In genomic region chr2:119126650-119127049, GRCh38 we compare ENCODE assay signal across 9 cellular contexts. TPM values are rescaled to one million over a fixed set of nuclear protein-coding genes. Genes with fewer than 3 reads are reported as not detected.
DNase-seq lines count a peak whose midpoint lies in the region; ATAC-seq, FAIRE-seq and TF ChIP-seq lines count a peak whose summit lies in the region.
"Had no signal": no experiment of that assay in that cellular context is flagged by ENCODE, and none has a peak within 500 bp of the region (broad histone marks: within the 10 kb centered on the region; RNA-seq: fewer than 3 reads in every experiment).

No MANE protein-coding gene starts in this region.

- DNase-seq in ELR (ENCODE audit: low read depth) (peak; percentile 39), KBM-7 (peak; percentile 16), keratinocyte (ENCODE audit: low read depth, low spot score) (no peak), SW480 (ENCODE audit: low spot score) (no peak), hippocampal formation (lab: John Stamatoyannopoulos, UW) (no peak), GOT3 (lab: John Stamatoyannopoulos, UW) (no peak)
- peak; percentile 42 for DNase-seq in activated CD8-positive, alpha-beta memory T cell treated with anti-CD3 and anti-CD28 coated beads, Interleukin-2, amount 10 ng/mL, durations not matched to agents 7 days and 5 days

- FAIRE-seq in keratinocyte (lab: Jason Lieb, UNC): no peak

- no peak overlapping the region for H2AFZ ChIP-seq in keratinocyte (ENCODE audit: control insufficient read depth, low read length)

- H4K20me1 ChIP-seq in keratinocyte (ENCODE audit: control insufficient read depth, extremely low read depth, insufficient read depth, low read length): no peaks in the 10 kb centered on the region

- CTCF ChIA-PET in activated CD8-positive, alpha-beta memory T cell treated with anti-CD3 and anti-CD28 coated beads, Interleukin-2, amount 10 ng/mL, durations not matched to agents 7 days and 5 days (lab: Charles Lee): interaction anchor here (2.2 kb wide), 1 partner anchor 245 kb away, joined by 10 read pairs; no protein-coding TSS in a partner anchor

- ATAC-seq in activated CD8-positive, alpha-beta memory T cell treated with anti-CD3 and anti-CD28 coated beads, Interleukin-2, amount 10 ng/mL, durations not matched to agents 7 days and 5 days: no peak
- ATAC-seq in HG02678 (IDR thresholded peaks at IDR 0.05; ENCODE audit: unreplicated experiment): no peak

- no peaks in the 10 kb centered on the region for H3K4me1 ChIP-seq in keratinocyte (ENCODE audit: control insufficient read depth, extremely low read depth, insufficient read depth, low read length)

- no peak overlapping the region for H3K4me3 Mint-ChIP-seq in activated CD8-positive, alpha-beta memory T cell treated with anti-CD3 and anti-CD28 coated beads, Interleukin-2, amount 10 ng/mL, durations not matched to agents 7 days and 5 days

- dilution Hi-C loops in keratinocyte (cut with MboI; ENCODE audit: extremely low pct_ligation_motif_present, low sequenced_read_pairs): no loop called here

- peaks cover 14% of the 10 kb centered on the region for H3K27me3 ChIP-seq in keratinocyte (ENCODE audit: control insufficient read depth, extremely low read depth, insufficient read depth, low read length)

- H3K4me3 ChIP-seq in keratinocyte (ENCODE audit: control insufficient read depth in 2 of 3, extremely low read depth in 1 of 3, insufficient read depth in 2 of 3, low read depth in 1 of 3, low read length in 3 of 3): no peak overlapping the region

- H3K9me3 Mint-ChIP-seq in activated CD8-positive, alpha-beta memory T cell treated with anti-CD3 and anti-CD28 coated beads, Interleukin-2, amount 10 ng/mL, durations not matched to agents 7 days and 5 days (ENCODE audit: low read depth): no peaks in the 10 kb centered on the region

- peak; percentile 58 to 78 (median 77) for TF ChIP-seq CTCF in keratinocyte (optimal IDR thresholded peaks at IDR 0.05 in 1 of 3, IDR thresholded peaks at IDR 0.05 in 1 of 3, conservative IDR thresholded peaks at IDR 0.05 in 1 of 3; ENCODE audit: extremely low read depth in 1 of 3, insufficient read depth in 2 of 3, low read length in 3 of 3)

- no peaks in the 10 kb centered on the region for H3K27me3 Mint-ChIP-seq in activated CD8-positive, alpha-beta memory T cell treated with anti-CD3 and anti-CD28 coated beads, Interleukin-2, amount 10 ng/mL, durations not matched to agents 7 days and 5 days

- no peaks in the 10 kb centered on the region for H3K79me2 ChIP-seq in keratinocyte (ENCODE audit: control insufficient read depth, insufficient read depth, low read length)

- no peaks in the 10 kb centered on the region for H3K9me1 ChIP-seq in keratinocyte (ENCODE audit: control insufficient read depth, extremely low read depth, insufficient read depth, low read length)

- H3K27ac ChIP-seq in keratinocyte (ENCODE audit: control insufficient read depth, insufficient read depth, low read length): no peak overlapping the region

- H3K9me3 ChIP-seq in keratinocyte (ENCODE audit: control insufficient read depth, low read depth, low read length): no peaks in the 10 kb centered on the region

- no peaks in the 10 kb centered on the region for H3K36me3 ChIP-seq in keratinocyte (ENCODE audit: control insufficient read depth in 2 of 2, extremely low read depth in 1 of 2, insufficient read depth in 2 of 2, low read length in 2 of 2)

- no peaks in the 10 kb centered on the region for H3K4me1 Mint-ChIP-seq in activated CD8-positive, alpha-beta memory T cell treated with anti-CD3 and anti-CD28 coated beads, Interleukin-2, amount 10 ng/mL, durations not matched to agents 7 days and 5 days

- in situ Hi-C loops in KBM-7 (cut with MboI; ENCODE audit: low pct_unique_long_range_greater_than_20kb, low sequenced_read_pairs): no loop called here

- H3K27ac Mint-ChIP-seq in activated CD8-positive, alpha-beta memory T cell treated with anti-CD3 and anti-CD28 coated beads, Interleukin-2, amount 10 ng/mL, durations not matched to agents 7 days and 5 days: no peak overlapping the region

- H3K4me2 ChIP-seq in keratinocyte (ENCODE audit: control insufficient read depth, extremely low read depth, insufficient read depth, low read depth, low read length): no peak overlapping the region

- no peak overlapping the region for H3K9ac ChIP-seq in keratinocyte (ENCODE audit: control insufficient read depth, extremely low read depth, insufficient read depth, low read length)

- H3K36me3 Mint-ChIP-seq in activated CD8-positive, alpha-beta memory T cell treated with anti-CD3 and anti-CD28 coated beads, Interleukin-2, amount 10 ng/mL, durations not matched to agents 7 days and 5 days: no peaks in the 10 kb centered on the region

RNA-seq across cellular contexts. Expression of gene C1QL2, which starts 31.9 kb away (rescaled TPM):
- total RNA-seq in activated CD8-positive, alpha-beta memory T cell treated with anti-CD3 and anti-CD28 coated beads, Interleukin-2, amount 10 ng/mL, durations not matched to agents 7 days and 5 days: not detected
- polyA plus RNA-seq in keratinocyte: not detected in 3 replicates
- not detected for polyA plus RNA-seq in keratinocyte (2011; ENCODE audit: low read depth)
- polyA plus RNA-seq in keratinocyte (2011; cell fraction: cytosol; rRNA removed): not detected in 2 replicates
- polyA plus RNA-seq in keratinocyte (2011; cell fraction: nucleus; rRNA removed): not detected in 2 replicates
- not detected in 2 replicates for polyA plus RNA-seq in keratinocyte (2012; ENCODE audit: low replicate concordance)
- polyA minus RNA-seq in keratinocyte: not detected in 3 replicates
- not detected for polyA minus RNA-seq in keratinocyte (2011; cell fraction: cytosol; rRNA and poly(A)+ RNA removed)
- polyA minus RNA-seq in keratinocyte (2011; cell fraction: nucleus; rRNA and poly(A)+ RNA removed): not detected in 2 replicates
- total RNA-seq: mononuclear cell had no signal

Comparison
In these comparisons a context has a peak if more than half of its experiments do, and no peak if none do; other contexts are left out.
1. DNase-seq: peak in ELR (single experiment), KBM-7 (single experiment) and activated CD8-positive, alpha-beta memory T cell treated with anti-CD3 and anti-CD28 coated beads, Interleukin-2, amount 10 ng/mL, durations not matched to agents 7 days and 5 days (single experiment); none in keratinocyte (single experiment), SW480 (single experiment), hippocampal formation (0 of 2) and GOT3 (single experiment).